16 cellular contexts compared by ENCODE assay signal in genomic region chr19:45172173-45172572, GRCh38. TPM values are rescaled to one million over a fixed set of nuclear protein-coding genes. Genes with fewer than 3 reads are reported as not detected.
A peak's percentile ranks its signal among the peaks of the same experiment; 100 is the strongest.
DNase-seq lines count a peak whose midpoint lies in the region; ATAC-seq lines count a peak whose summit lies in the region.
"Had no signal": no experiment of that assay in that cellular context is flagged by ENCODE, and none has a peak within 500 bp of the region (broad histone marks: within the 10 kb centered on the region; RNA-seq: fewer than 3 reads in every experiment).

No MANE protein-coding gene starts in this region.

- H3K27ac Mint-ChIP-seq in activated T-helper 17 cell treated with anti-CD3 and anti-CD28 coated beads, Interleukin-2, amount 50 U/mL, for 72 hours, result peak overlapping the region; percentile 99
- peak overlapping the region in 1 of 6 donors; percentile 38 for H3K27ac Mint-ChIP-seq in naive B cell

- no peaks in the 10 kb centered on the region for H3K9me3 Mint-ChIP-seq in activated T-helper 17 cell treated with anti-CD3 and anti-CD28 coated beads, Interleukin-2, amount 50 U/mL, for 72 hours
- H3K9me3 Mint-ChIP-seq in naive B cell, result no peaks in the 10 kb centered on the region

- no peaks in the 10 kb centered on the region for H3K27me3 Mint-ChIP-seq in activated T-helper 17 cell treated with anti-CD3 and anti-CD28 coated beads, Interleukin-2, amount 50 U/mL, for 72 hours
- H3K27me3 Mint-ChIP-seq in naive B cell, result no peaks in the 10 kb centered on the region

- H3K4me1 Mint-ChIP-seq in activated T-helper 17 cell treated with anti-CD3 and anti-CD28 coated beads, Interleukin-2, amount 50 U/mL, for 72 hours, result peaks cover 11% of the 10 kb centered on the region
- H3K4me1 Mint-ChIP-seq in naive B cell, result peaks cover 27 to 36% (median 34%) of the 10 kb centered on the region in 3 donors

- peak overlapping the region; percentile 85 for H3K4me3 Mint-ChIP-seq in activated T-helper 17 cell treated with anti-CD3 and anti-CD28 coated beads, Interleukin-2, amount 50 U/mL, for 72 hours
- peak overlapping the region in 2 of 8 donors; percentile 12 to 50 for H3K4me3 Mint-ChIP-seq in naive B cell

- DNase-seq in NCI-H748 (lab: John Stamatoyannopoulos, UW; ENCODE audit: unreplicated experiment) (peak; percentile 38), NCI-H748 treated with DMSO at 0.1 percent for 48 hours (lab: John Stamatoyannopoulos, UW) (no peak), COR-L47 (lab: John Stamatoyannopoulos, UW) (peak; percentile 76), naive B cell (no peak), hippocampal formation (lab: John Stamatoyannopoulos, UW) (no peak), LoVo (ENCODE audit: low spot score) (no peak)
- DNase-seq in NK-92 treated with Interleukin-12 subunit alpha and Interleukin-12 subunit beta, amount 100 ng/mL, for 24 hours (lab: John Stamatoyannopoulos, UW), result no peak
- DNase-seq: effector CD4-positive, alpha-beta T cell; HCEC 1CT; left lung; NCI-H1436 treated with DMSO at 0.1 percent for 48 hours; uterus had no signal

- no peaks in the 10 kb centered on the region for H3K36me3 Mint-ChIP-seq in activated T-helper 17 cell treated with anti-CD3 and anti-CD28 coated beads, Interleukin-2, amount 50 U/mL, for 72 hours (ENCODE audit: low read depth)
- H3K36me3 Mint-ChIP-seq in naive B cell, result no peaks in the 10 kb centered on the region

- ATAC-seq in activated T-helper 17 cell treated with anti-CD3 and anti-CD28 coated beads, Interleukin-2, amount 50 U/mL, for 72 hours (replicated peaks), result peak; percentile 24
- peak; percentile 23 to 51 for ATAC-seq in naive B cell (ENCODE audit: low read depth in 2 of 2)
- ATAC-seq: left lung had no signal

RNA-seq across cellular contexts. Expression of gene TRAPPC6A, which starts 5.9 kb away (rescaled TPM):
- 10 to 100 TPM; 12.9 to 32.1 TPM for total RNA-seq in activated T-helper 17 cell treated with anti-CD3 and anti-CD28 coated beads, Interleukin-2, amount 50 U/mL, for 72 hours
- polyA plus RNA-seq in naive B cell (ENCODE audit: low read depth in 6 of 6), result 100 to 1,000 TPM; 114 to 248 (median 134) TPM

RNA-seq across cellular contexts. Expression of gene BLOC1S3, which starts 6.4 kb away (rescaled TPM):
- total RNA-seq in activated T-helper 17 cell treated with anti-CD3 and anti-CD28 coated beads, Interleukin-2, amount 50 U/mL, for 72 hours, result 10 to 100 TPM; 13.9 to 16.7 TPM
- 10 to 100 TPM in 5 of 6 donors, 1 to 10 TPM in 1; 9.1 to 24.5 (median 13.6) TPM for polyA plus RNA-seq in naive B cell (ENCODE audit: low read depth in 6 of 6)

RNA-seq across cellular contexts. Expression of gene NKPD1, which starts 11.4 kb away (rescaled TPM):
- total RNA-seq in activated T-helper 17 cell treated with anti-CD3 and anti-CD28 coated beads, Interleukin-2, amount 50 U/mL, for 72 hours, result under 1 TPM; 0.06 to 0.40 TPM
- not detected for polyA plus RNA-seq in naive B cell (ENCODE audit: low read depth in 6 of 6)
- total RNA-seq: ascending aorta, left lung, SJSA1, skeletal muscle tissue had no signal

Comparison
In these comparisons a context has a peak if more than half of its experiments do, and no peak if none do; other contexts are left out.
1. DNase-seq: peak in NCI-H748 (single experiment) and COR-L47 (single experiment); none in NCI-H748 treated with DMSO at 0.1 percent for 48 hours (single experiment), naive B cell (single experiment), NK-92 treated with Interleukin-12 subunit alpha and Interleukin-12 subunit beta, amount 100 ng/mL, for 24 hours (single experiment), hippocampal formation (0 of 2) and LoVo (single experiment).